In the genomic region with DNA sequence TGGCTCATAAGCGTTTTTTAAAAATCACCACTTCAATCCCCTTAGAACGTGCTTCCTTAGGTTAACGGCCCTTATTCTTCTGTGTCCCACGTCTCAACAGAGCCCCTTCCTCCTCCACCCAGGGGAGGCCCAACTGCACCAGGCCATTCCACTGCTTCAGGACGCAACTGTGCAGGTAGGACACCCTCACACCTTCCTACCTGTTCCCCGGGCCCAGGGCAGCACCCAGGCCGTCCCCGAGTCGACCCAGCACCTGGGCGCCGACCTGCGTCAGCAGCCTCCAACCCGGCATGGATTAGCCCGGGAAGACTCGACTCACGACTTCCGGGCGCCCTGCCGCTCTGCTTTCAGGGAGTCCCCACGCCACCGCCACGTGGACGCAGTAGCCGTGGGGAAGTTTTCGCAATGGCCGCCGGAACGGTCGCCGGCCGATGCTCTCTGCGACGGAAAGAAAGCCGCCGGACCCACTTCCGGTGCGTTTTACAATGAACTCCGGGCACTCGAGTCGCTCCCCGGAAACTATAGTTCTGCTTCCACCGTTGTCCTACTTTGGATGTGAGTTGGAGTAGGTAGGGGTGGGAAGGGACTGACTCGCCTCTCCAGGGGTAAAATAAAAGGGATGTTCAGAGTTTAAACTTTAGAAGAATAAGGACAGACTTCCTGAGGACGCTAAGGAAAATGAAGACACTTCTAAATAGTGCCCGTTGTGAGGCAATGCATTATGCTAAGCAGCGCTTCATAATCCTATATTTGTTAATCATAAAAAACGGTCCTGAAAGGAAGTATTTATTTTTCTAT, we compare ENCODE assay signal across 1 cellular context.
TF ChIP-seq lines count a peak whose summit lies in the region.

Gene MRPL3, minus strand, starts transcription at position 442 of the 798 bp plus-strand sequence. Its CDS starts 150 bp downstream, at position 292.

TF ChIP-seq in K562, 482 proteins besides CTCF, POLR2A, EP300 and RAD21 (continued from another document and continues in another):
- TF ChIP-seq ARID4B (CRISPR knock-in tag; IDR thresholded peaks at IDR 0.05), result peak; percentile 82
- TF ChIP-seq ZBTB7A (IDR thresholded peaks at IDR 0.05; ENCODE audit: borderline replicate concordance, control insufficient read depth, low read depth, low read length), result no peak
- TF ChIP-seq ETV6 (IDR thresholded peaks at IDR 0.05; ENCODE audit: borderline replicate concordance in 1 of 2, low read depth in 2 of 2, low read length in 1 of 2), result no peak
- TF ChIP-seq ETV6 (CRISPR knock-in tag; IDR thresholded peaks at IDR 0.05; ENCODE audit: borderline replicate concordance), result 0 out of 2 replicates have a peak, but pooled peaks have one; percentile 56
- TF ChIP-seq CBX3 (IDR thresholded peaks at IDR 0.05; ENCODE audit: borderline replicate concordance in 1 of 2, low read length in 2 of 2), result peak in 1 of 2 experiments; percentile 93; a peak in 2 of 3 replicates
- TF ChIP-seq DIDO1 (tag; IDR thresholded peaks at IDR 0.05; ENCODE audit: low read depth), result peak; percentile 84
- TF ChIP-seq RB1 (IDR thresholded peaks at IDR 0.05; ENCODE audit: low read depth), result peak; percentile 50; the same call in 1 of the 2 replicates
- TF ChIP-seq ASH1L (IDR thresholded peaks at IDR 0.05; ENCODE audit: borderline replicate concordance, low read depth, partially characterized antibody), result no peak
- TF ChIP-seq ZFP36 (IDR thresholded peaks at IDR 0.05; ENCODE audit: low read depth, low read length, partially characterized antibody), result peak; percentile 18
- peak in 1 of 2 experiments; percentile 34; a peak in 1 of 4 replicates for TF ChIP-seq NRF1 (conservative IDR thresholded peaks at IDR 0.05 in 1 of 2, IDR thresholded peaks at IDR 0.05 in 1 of 2)
- TF ChIP-seq NBN (IDR thresholded peaks at IDR 0.05; ENCODE audit: low read depth), result peak; percentile 35; the same call in 1 of the 2 replicates
- no peak for TF ChIP-seq DEAF1 (CRISPR knock-in tag; IDR thresholded peaks at IDR 0.05)
- no peak for TF ChIP-seq BRCA1 (IDR thresholded peaks at IDR 0.05)
- no peak for TF ChIP-seq BRCA1 (CRISPR knock-in tag; IDR thresholded peaks at IDR 0.05)
- TF ChIP-seq ETV1 (tag; conservative IDR thresholded peaks at IDR 0.05; ENCODE audit: low read depth), result peak; percentile 78
- 0 out of 2 replicates have a peak, but pooled peaks have one; percentile 54 for TF ChIP-seq ZNF589 (CRISPR knock-in tag; IDR thresholded peaks at IDR 0.05; ENCODE audit: low read depth)
- TF ChIP-seq, protein P1, sequence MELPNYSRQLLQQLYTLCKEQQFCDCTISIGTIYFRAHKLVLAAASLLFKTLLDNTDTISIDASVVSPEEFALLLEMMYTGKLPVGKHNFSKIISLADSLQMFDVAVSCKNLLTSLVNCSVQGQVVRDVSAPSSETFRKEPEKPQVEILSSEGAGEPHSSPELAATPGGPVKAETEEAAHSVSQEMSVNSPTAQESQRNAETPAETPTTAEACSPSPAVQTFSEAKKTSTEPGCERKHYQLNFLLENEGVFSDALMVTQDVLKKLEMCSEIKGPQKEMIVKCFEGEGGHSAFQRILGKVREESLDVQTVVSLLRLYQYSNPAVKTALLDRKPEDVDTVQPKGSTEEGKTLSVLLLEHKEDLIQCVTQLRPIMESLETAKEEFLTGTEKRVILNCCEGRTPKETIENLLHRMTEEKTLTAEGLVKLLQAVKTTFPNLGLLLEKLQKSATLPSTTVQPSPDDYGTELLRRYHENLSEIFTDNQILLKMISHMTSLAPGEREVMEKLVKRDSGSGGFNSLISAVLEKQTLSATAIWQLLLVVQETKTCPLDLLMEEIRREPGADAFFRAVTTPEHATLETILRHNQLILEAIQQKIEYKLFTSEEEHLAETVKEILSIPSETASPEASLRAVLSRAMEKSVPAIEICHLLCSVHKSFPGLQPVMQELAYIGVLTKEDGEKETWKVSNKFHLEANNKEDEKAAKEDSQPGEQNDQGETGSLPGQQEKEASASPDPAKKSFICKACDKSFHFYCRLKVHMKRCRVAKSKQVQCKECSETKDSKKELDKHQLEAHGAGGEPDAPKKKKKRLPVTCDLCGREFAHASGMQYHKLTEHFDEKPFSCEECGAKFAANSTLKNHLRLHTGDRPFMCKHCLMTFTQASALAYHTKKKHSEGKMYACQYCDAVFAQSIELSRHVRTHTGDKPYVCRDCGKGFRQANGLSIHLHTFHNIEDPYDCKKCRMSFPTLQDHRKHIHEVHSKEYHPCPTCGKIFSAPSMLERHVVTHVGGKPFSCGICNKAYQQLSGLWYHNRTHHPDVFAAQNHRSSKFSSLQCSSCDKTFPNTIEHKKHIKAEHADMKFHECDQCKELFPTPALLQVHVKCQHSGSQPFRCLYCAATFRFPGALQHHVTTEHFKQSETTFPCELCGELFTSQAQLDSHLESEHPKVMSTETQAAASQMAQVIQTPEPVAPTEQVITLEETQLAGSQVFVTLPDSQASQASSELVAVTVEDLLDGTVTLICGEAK (IDR thresholded peaks at IDR 0.05), result peak; percentile 98
- TF ChIP-seq, protein P1 (CRISPR knock-in tag; IDR thresholded peaks at IDR 0.05), result 0 out of 2 replicates have a peak, but pooled peaks have one; percentile 33
- TF ChIP-seq SREBF2 (CRISPR knock-in tag; IDR thresholded peaks at IDR 0.05), result no peak
- TF ChIP-seq CREB1 (IDR thresholded peaks at IDR 0.05), result peak; percentile 43; the same call in 1 of the 2 replicates
- TF ChIP-seq CREB1 (CRISPR knock-in tag; IDR thresholded peaks at IDR 0.05), result peak; percentile 55
- peak; percentile 78 for TF ChIP-seq TAF9B (IDR thresholded peaks at IDR 0.05; ENCODE audit: partially characterized antibody)
- TF ChIP-seq BRD4 (IDR thresholded peaks at IDR 0.05), result peak; percentile 85; the same call in 1 of the 2 replicates
- no peak for TF ChIP-seq LARP7 (IDR thresholded peaks at IDR 0.05)
- TF ChIP-seq, protein P2, sequence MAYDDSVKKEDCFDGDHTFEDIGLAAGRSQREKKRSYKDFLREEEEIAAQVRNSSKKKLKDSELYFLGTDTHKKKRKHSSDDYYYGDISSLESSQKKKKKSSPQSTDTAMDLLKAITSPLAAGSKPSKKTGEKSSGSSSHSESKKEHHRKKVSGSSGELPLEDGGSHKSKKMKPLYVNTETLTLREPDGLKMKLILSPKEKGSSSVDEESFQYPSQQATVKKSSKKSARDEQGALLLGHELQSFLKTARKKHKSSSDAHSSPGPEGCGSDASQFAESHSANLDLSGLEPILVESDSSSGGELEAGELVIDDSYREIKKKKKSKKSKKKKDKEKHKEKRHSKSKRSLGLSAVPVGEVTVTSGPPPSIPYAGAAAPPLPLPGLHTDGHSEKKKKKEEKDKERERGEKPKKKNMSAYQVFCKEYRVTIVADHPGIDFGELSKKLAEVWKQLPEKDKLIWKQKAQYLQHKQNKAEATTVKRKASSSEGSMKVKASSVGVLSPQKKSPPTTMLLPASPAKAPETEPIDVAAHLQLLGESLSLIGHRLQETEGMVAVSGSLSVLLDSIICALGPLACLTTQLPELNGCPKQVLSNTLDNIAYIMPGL (CRISPR knock-in tag; IDR thresholded peaks at IDR 0.05), result peak; percentile 69; the same call in 1 of the 2 replicates
- no peak for TF ChIP-seq NR2C2 (CRISPR knock-in tag; IDR thresholded peaks at IDR 0.05)
- TF ChIP-seq NR2C2 (tag; IDR thresholded peaks at IDR 0.05), result peak; percentile 81
- no peak for TF ChIP-seq ZNF695 (CRISPR knock-in tag; IDR thresholded peaks at IDR 0.05)
- TF ChIP-seq, protein P3, sequence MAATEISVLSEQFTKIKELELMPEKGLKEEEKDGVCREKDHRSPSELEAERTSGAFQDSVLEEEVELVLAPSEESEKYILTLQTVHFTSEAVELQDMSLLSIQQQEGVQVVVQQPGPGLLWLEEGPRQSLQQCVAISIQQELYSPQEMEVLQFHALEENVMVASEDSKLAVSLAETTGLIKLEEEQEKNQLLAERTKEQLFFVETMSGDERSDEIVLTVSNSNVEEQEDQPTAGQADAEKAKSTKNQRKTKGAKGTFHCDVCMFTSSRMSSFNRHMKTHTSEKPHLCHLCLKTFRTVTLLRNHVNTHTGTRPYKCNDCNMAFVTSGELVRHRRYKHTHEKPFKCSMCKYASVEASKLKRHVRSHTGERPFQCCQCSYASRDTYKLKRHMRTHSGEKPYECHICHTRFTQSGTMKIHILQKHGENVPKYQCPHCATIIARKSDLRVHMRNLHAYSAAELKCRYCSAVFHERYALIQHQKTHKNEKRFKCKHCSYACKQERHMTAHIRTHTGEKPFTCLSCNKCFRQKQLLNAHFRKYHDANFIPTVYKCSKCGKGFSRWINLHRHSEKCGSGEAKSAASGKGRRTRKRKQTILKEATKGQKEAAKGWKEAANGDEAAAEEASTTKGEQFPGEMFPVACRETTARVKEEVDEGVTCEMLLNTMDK (IDR thresholded peaks at IDR 0.05; ENCODE audit: borderline replicate concordance, insufficient read depth, low read depth, low read length, poor library complexity, severe bottlenecking), result no peak
- TF ChIP-seq TARDBP (IDR thresholded peaks at IDR 0.05), result peak; percentile 44; the same call in 1 of the 2 replicates
- peak; percentile 92 for TF ChIP-seq ZFX (CRISPR knock-in tag; IDR thresholded peaks at IDR 0.05)
- TF ChIP-seq ZNF511 (CRISPR knock-in tag; IDR thresholded peaks at IDR 0.05), result peak; percentile 80; the same call in 1 of the 2 replicates
